Comparison of ENCODE assay signal across 19 cellular contexts in genomic region chr13:28796938-28797257, GRCh38. TPM values are rescaled to one million over a fixed set of nuclear protein-coding genes. Genes with fewer than 3 reads are reported as not detected.
DNase-seq lines count a peak whose midpoint lies in the region; ATAC-seq and TF ChIP-seq lines count a peak whose summit lies in the region.
"Had no signal": no experiment of that assay in that cellular context is flagged by ENCODE, and none has a peak within 500 bp of the region (broad histone marks: within the 10 kb centered on the region; RNA-seq: fewer than 3 reads in every experiment).

No MANE protein-coding gene starts in this region.

- intact Hi-C loops in Panc1 (cut with micrococcal nuclease; ENCODE audit: unreplicated experiment): loop anchor here (5.0 to 10.0 kb wide), 2 partner anchors 115 to 472 kb away; no protein-coding TSS in a partner anchor

- no TSS peak for BruUV-seq in Panc1 (replicated peaks; lab: Mats Ljungman, UMichigan)

- H3K27ac Mint-ChIP-seq in activated T-cell treated with anti-CD3 and anti-CD28 coated beads, Interleukin-2, amount 50 U/mL, for 72 hours: no peak overlapping the region
- no peak overlapping the region for H3K27ac Mint-ChIP-seq in endothelial cell (ENCODE audit: unreplicated experiment)
- H3K27ac Mint-ChIP-seq: activated CD8-positive, alpha-beta T cell treated with anti-CD3 and anti-CD28 coated beads, Interleukin-2, amount 10 ng/mL, durations not matched to agents 7 days and 5 days; activated naive CD8-positive, alpha-beta T cell treated with anti-CD3 and anti-CD28 coated beads, Interleukin-2, amount 10 ng/mL, durations not matched to agents 7 days and 5 days; CD8-positive, alpha-beta memory T cell had no signal

- H3K9me3 Mint-ChIP-seq in activated T-cell treated with anti-CD3 and anti-CD28 coated beads, Interleukin-2, amount 50 U/mL, for 72 hours: no peaks in the 10 kb centered on the region
- H3K9me3 Mint-ChIP-seq in endothelial cell (ENCODE audit: unreplicated experiment): no peaks in the 10 kb centered on the region
- H3K9me3 Mint-ChIP-seq: activated naive CD8-positive, alpha-beta T cell treated with anti-CD3 and anti-CD28 coated beads, Interleukin-2, amount 10 ng/mL, durations not matched to agents 7 days and 5 days; CD8-positive, alpha-beta memory T cell; central memory CD8-positive, alpha-beta T cell had no signal

- TF ChIP-seq CTCF in Panc1 (IDR thresholded peaks at IDR 0.05) (peak; percentile 18), endothelial cell (IDR thresholded peaks at IDR 0.05; ENCODE audit: unreplicated experiment) (peak; percentile 15)

- H3K27me3 ChIP-seq in Panc1 (ENCODE audit: control insufficient read depth, insufficient read depth, low read length): peaks cover 2% of the 10 kb centered on the region; the same call in 1 of the 2 replicates
- H3K27me3 ChIP-seq: SJSA1, testis, uterus had no signal

- H3K4me1 ChIP-seq in Panc1 (ENCODE audit: control insufficient read depth, insufficient read depth, low read length): no peaks in the 10 kb centered on the region; the same call in 1 of the 2 replicates
- H3K4me1 ChIP-seq: A549, testis, uterus had no signal

- POLR2A ChIA-PET in Panc1 (lab: Charles Lee): no interaction called here

- no peaks in the 10 kb centered on the region for H3K36me3 Mint-ChIP-seq in activated T-cell treated with anti-CD3 and anti-CD28 coated beads, Interleukin-2, amount 50 U/mL, for 72 hours (ENCODE audit: insufficient read depth in 2 of 2)
- H3K36me3 Mint-ChIP-seq in endothelial cell (ENCODE audit: low read depth, unreplicated experiment): no peaks in the 10 kb centered on the region
- H3K36me3 Mint-ChIP-seq: activated naive CD8-positive, alpha-beta T cell treated with anti-CD3 and anti-CD28 coated beads, Interleukin-2, amount 10 ng/mL, durations not matched to agents 7 days and 5 days; CD8-positive, alpha-beta memory T cell; naive thymus-derived CD4-positive, alpha-beta T cell had no signal

- H3K36me3 ChIP-seq in Panc1 (ENCODE audit: control insufficient read depth, insufficient read depth, low read length): no peaks in the 10 kb centered on the region; the same call in 1 of the 2 replicates
- H3K36me3 ChIP-seq: SJSA1, uterus had no signal

- CTCF ChIA-PET in Panc1 (lab: Charles Lee): interaction anchor here (0.7 to 0.9 kb wide), 4 partner anchors 49 to 584 kb away, joined by 6 to 16 read pairs (median 8); no protein-coding TSS in a partner anchor

- H3K9me3 ChIP-seq in Panc1 (ENCODE audit: control insufficient read depth, insufficient read depth, low read depth, low read length): no peaks in the 10 kb centered on the region
- H3K9me3 ChIP-seq: A549, SJSA1, testis, uterus had no signal

- no peak overlapping the region for H3K27ac ChIP-seq in Panc1 (ENCODE audit: low read length)
- H3K27ac ChIP-seq: SJSA1, testis, uterus had no signal

- peaks cover 27% of the 10 kb centered on the region for H3K27me3 Mint-ChIP-seq in activated T-cell treated with anti-CD3 and anti-CD28 coated beads, Interleukin-2, amount 50 U/mL, for 72 hours (ENCODE audit: low read depth)
- H3K27me3 Mint-ChIP-seq in endothelial cell (ENCODE audit: unreplicated experiment): peaks cover 2% of the 10 kb centered on the region

- in situ Hi-C loops in Panc1 (cut with HindIII; ENCODE audit: low pct_unique_long_range_greater_than_20kb, low sequenced_read_pairs): no loop called here

- no peak overlapping the region; a peak in 1 of 4 replicates for H3K4me3 ChIP-seq in Panc1 (ENCODE audit: low read depth in 2 of 2, low read length in 2 of 2)
- H3K4me3 ChIP-seq: uterus had no signal

- H3K4me3 Mint-ChIP-seq in activated T-cell treated with anti-CD3 and anti-CD28 coated beads, Interleukin-2, amount 50 U/mL, for 72 hours: peak overlapping the region; percentile 78 to 86
- H3K4me3 Mint-ChIP-seq in endothelial cell (ENCODE audit: unreplicated experiment): no peak overlapping the region
- H3K4me3 Mint-ChIP-seq: central memory CD8-positive, alpha-beta T cell had no signal

- no peaks in the 10 kb centered on the region for H3K4me1 Mint-ChIP-seq in activated T-cell treated with anti-CD3 and anti-CD28 coated beads, Interleukin-2, amount 50 U/mL, for 72 hours (ENCODE audit: low read depth)
- H3K4me1 Mint-ChIP-seq in endothelial cell (ENCODE audit: unreplicated experiment): peaks cover 6% of the 10 kb centered on the region
- H3K4me1 Mint-ChIP-seq: central memory CD8-positive, alpha-beta T cell had no signal

- ATAC-seq in activated T-cell treated with anti-CD3 and anti-CD28 coated beads, Interleukin-2, amount 50 U/mL, for 72 hours (replicated peaks in 1 of 2): no peak
- ATAC-seq in Panc1 (0 out of 2 replicates have a peak, but pooled peaks have one; percentile 48), GM18858 (IDR thresholded peaks at IDR 0.05; ENCODE audit: unreplicated experiment) (no peak), HG03521 (IDR thresholded peaks at IDR 0.05; ENCODE audit: unreplicated experiment) (no peak), HG03175 (IDR thresholded peaks at IDR 0.05; ENCODE audit: unreplicated experiment) (no peak)

- no peak for DNase-seq in activated T-cell treated with anti-CD3 and anti-CD28 coated beads, Interleukin-2, amount 50 U/mL, for 72 hours
- DNase-seq in activated T-cell treated with anti-CD3 and anti-CD28 coated beads, Interleukin-2, amount 50 U/mL, for 1 hour: no peak
- no peak for DNase-seq in Panc1 (ENCODE audit: low read depth, low spot score)
- DNase-seq in endothelial cell (ENCODE audit: low spot score): no peak
- DNase-seq in NCI-H446 treated with DMSO at 0.1 percent for 48 hours (lab: John Stamatoyannopoulos, UW): no peak
- DNase-seq: NK-92 treated with Interleukin-12 subunit alpha and Interleukin-12 subunit beta, amount 100 ng/mL, for 24 hours had no signal

RNA-seq across cellular contexts. Expression of gene MTUS2, which starts 23.2 kb away (rescaled TPM):
- total RNA-seq in activated T-cell treated with anti-CD3 and anti-CD28 coated beads, Interleukin-2, amount 50 U/mL, for 72 hours: under 1 TPM in 1 of 2 donors, not detected in 1; 0.02 TPM
- total RNA-seq in Panc1 (2021; ENCODE audit: unreplicated experiment): 0.05 TPM
- 0.06 TPM for polyA plus RNA-seq in Panc1 (2012; ENCODE audit: insufficient read length)
- 0.90 TPM for total RNA-seq in endothelial cell (ENCODE audit: unreplicated experiment)
- total RNA-seq: activated CD8-positive, alpha-beta T cell treated with anti-CD3 and anti-CD28 coated beads, Interleukin-2, amount 10 ng/mL, durations not matched to agents 7 days and 5 days; activated naive CD8-positive, alpha-beta T cell treated with anti-CD3 and anti-CD28 coated beads, Interleukin-2, amount 10 ng/mL, durations not matched to agents 7 days and 5 days; CD8-positive, alpha-beta memory T cell; dermis blood vessel endothelial cell; SJSA1 had no signal
- polyA plus RNA-seq: A549; naive thymus-derived CD4-positive, alpha-beta T cell had no signal
